10 cellular contexts compared by ENCODE assay signal in the genomic region with DNA sequence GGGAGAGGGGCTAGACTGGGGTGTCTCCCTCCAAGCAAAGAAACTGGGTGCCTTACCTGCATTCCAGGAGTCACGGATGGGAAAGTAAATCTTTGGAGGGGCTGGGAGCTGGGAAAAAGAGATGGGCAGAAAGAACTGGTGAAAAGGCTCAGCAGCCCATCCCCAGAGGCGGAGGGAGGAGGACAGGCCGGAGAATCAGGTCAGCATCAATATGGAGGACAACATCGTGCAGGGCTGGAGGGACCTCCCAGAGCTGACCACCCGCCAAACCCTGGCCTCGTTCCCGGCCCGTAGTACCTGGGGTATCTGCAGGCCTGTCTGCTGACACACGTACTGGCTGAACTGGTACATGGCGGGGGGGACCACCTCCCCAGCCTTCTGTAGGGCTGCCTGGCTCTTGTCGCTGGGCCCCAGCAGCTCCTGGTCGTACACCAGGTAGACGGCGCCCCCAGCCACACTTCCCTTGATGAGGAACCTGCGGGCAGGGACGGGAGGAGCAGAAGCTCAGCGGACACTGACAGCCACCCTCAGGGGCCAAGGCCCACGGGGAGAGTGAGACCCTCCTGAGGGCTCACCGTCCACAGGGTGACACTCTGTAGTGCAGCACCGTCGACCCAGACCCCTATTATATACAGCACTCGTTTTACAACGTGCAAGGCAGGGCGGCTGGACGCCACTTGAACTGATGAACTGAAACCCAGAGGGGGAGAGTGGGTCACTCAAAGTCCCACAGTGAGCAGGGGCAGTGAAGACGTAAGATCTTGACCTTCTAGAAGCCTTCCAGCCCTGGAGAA. TPM values are rescaled to one million over a fixed set of nuclear protein-coding genes. Genes with fewer than 3 reads are reported as not detected.
DNase-seq lines count a peak whose midpoint lies in the region; ATAC-seq and TF ChIP-seq lines count a peak whose summit lies in the region.
"Had no signal": no experiment of that assay in that cellular context is flagged by ENCODE, and none has a peak within 500 bp of the region (broad histone marks: within the 10 kb centered on the region; RNA-seq: fewer than 3 reads in every experiment).

No MANE protein-coding gene starts in this region.

- TF ChIP-seq CTCF in GM06990 (IDR thresholded peaks at IDR 0.05; ENCODE audit: insufficient read depth, low read length, poor library complexity, severe bottlenecking) (no peak), esophagus muscularis mucosa (IDR thresholded peaks at IDR 0.05) (no peak), progenitor cell of endocrine pancreas (IDR thresholded peaks at IDR 0.05; ENCODE audit: unreplicated experiment) (no peak), GM13977 (IDR thresholded peaks at IDR 0.05; ENCODE audit: extremely low read depth, insufficient read depth, missing control alignments) (no peak)

- H3K4me3 ChIP-seq in GM06990 (replicated peaks; ENCODE audit: low read depth, low read length), result peak overlapping the region; percentile 85
- peak overlapping the region; percentile 88 for H3K4me3 ChIP-seq in SJCRH30
- H3K4me3 ChIP-seq in esophagus muscularis mucosa, result peak overlapping the region; percentile 82 to 98 (median 86)

- 28% methylated on average over 5 of the region's 26 CpGs for WGBS in esophagus muscularis mucosa

- H3K27me3 ChIP-seq in GM06990 (replicated peaks; ENCODE audit: control insufficient read depth, insufficient read depth, low read length), result no peaks in the 10 kb centered on the region
- H3K27me3 ChIP-seq in SJCRH30, result no peaks in the 10 kb centered on the region
- no peaks in the 10 kb centered on the region for H3K27me3 ChIP-seq in esophagus muscularis mucosa

- no peak for ATAC-seq in activated CD4-positive, CD25-positive, alpha-beta regulatory T cell treated with anti-CD3 and anti-CD28 coated beads, Interleukin-2, amount 50 U/mL, for 24 hours

- H3K27ac Mint-ChIP-seq in progenitor cell of endocrine pancreas, result peak overlapping the region; percentile 97

- H3K36me3 Mint-ChIP-seq in progenitor cell of endocrine pancreas (ENCODE audit: insufficient read depth), result no peaks in the 10 kb centered on the region

- no peaks in the 10 kb centered on the region for H3K27me3 Mint-ChIP-seq in progenitor cell of endocrine pancreas

- peak overlapping the region; percentile 98 for H3K4me3 Mint-ChIP-seq in progenitor cell of endocrine pancreas (ENCODE audit: low read depth)

- no peak for TF ChIP-seq EP300 in esophagus muscularis mucosa (IDR thresholded peaks at IDR 0.05)

- peaks cover 7% of the 10 kb centered on the region for H3K36me3 ChIP-seq in GM06990 (ENCODE audit: control insufficient read depth, insufficient read depth, low read length)
- H3K36me3 ChIP-seq in SJCRH30, result no peaks in the 10 kb centered on the region
- H3K36me3 ChIP-seq in esophagus muscularis mucosa, result peaks cover 0 to 14% (median 11%) of the 10 kb centered on the region in 4 donors

- intact Hi-C loops in esophagus muscularis mucosa (cut with DNase I), result loop anchor here (5.0 kb wide), 1 partner anchor 57 kb away; a partner anchor contains a TSS

- DNase-seq in GM06990 (ENCODE audit: extremely low read depth, insufficient read length) (no peak), SJCRH30 (no peak), esophagus muscularis mucosa (ENCODE audit: extremely low spot score) (no peak), progenitor cell of endocrine pancreas (ENCODE audit: low spot score, unreplicated experiment) (no peak), middle frontal gyrus (ENCODE audit: extremely low spot score, low spot score) (no peak), DMS53 treated with DMSO at 0.1 percent for 48 hours (lab: John Stamatoyannopoulos, UW; ENCODE audit: unreplicated experiment) (no peak), GM13977 (ENCODE audit: low spot score) (no peak)

- in situ Hi-C loops in GM13977 (cut with MboI; ENCODE audit: low pct_unique_long_range_greater_than_20kb, low sequenced_read_pairs, unreplicated experiment), result no loop called here

- TF ChIP-seq POLR2A in esophagus muscularis mucosa (IDR thresholded peaks at IDR 0.05; ENCODE audit: low read depth), result no peak

- H3K27ac ChIP-seq in SJCRH30 (peak overlapping the region; percentile 65), esophagus muscularis mucosa (replicated peaks in 1 of 4) (peak overlapping the region; percentile 90 to 96 (median 93))

- no peaks in the 10 kb centered on the region for H3K9me3 Mint-ChIP-seq in progenitor cell of endocrine pancreas (ENCODE audit: low read depth)

- H3K9me3 ChIP-seq in SJCRH30 (replicated peaks) (no peaks in the 10 kb centered on the region), esophagus muscularis mucosa (no peaks in the 10 kb centered on the region)

- peaks cover 32% of the 10 kb centered on the region for H3K4me1 ChIP-seq in SJCRH30
- peaks cover 19 to 33% (median 27%) of the 10 kb centered on the region in 4 donors for H3K4me1 ChIP-seq in esophagus muscularis mucosa

- peaks cover 22% of the 10 kb centered on the region for H3K4me1 Mint-ChIP-seq in progenitor cell of endocrine pancreas (ENCODE audit: low read depth)

RNA-seq across cellular contexts. Expression of a gene that starts 0.8 kb away (rescaled TPM):
- 33.0 and 45.6 TPM in 2 replicates for total RNA-seq in SJCRH30 (2014; rRNA removed; shearing (Covaris generic))
- total RNA-seq in esophagus muscularis mucosa (10 to 100 TPM; 46.4 to 70.0 (median 59.3) TPM), progenitor cell of endocrine pancreas (28.1 and 29.7 TPM in 2 replicates)

RNA-seq across cellular contexts. Expression of a gene that starts 1.3 kb away (rescaled TPM):
- 0.89 and 1.3 TPM in 2 replicates for total RNA-seq in SJCRH30 (2014; rRNA removed; shearing (Covaris generic))
- total RNA-seq in esophagus muscularis mucosa, result 10 to 100 TPM; 15.0 to 21.8 (median 17.8) TPM
- 20.1 and 21.1 TPM in 2 replicates for total RNA-seq in progenitor cell of endocrine pancreas

RNA-seq across cellular contexts. Expression of a gene that starts 10.6 kb away (rescaled TPM):
- 510 and 695 TPM in 2 replicates for total RNA-seq in SJCRH30 (2014; rRNA removed; shearing (Covaris generic))
- total RNA-seq in esophagus muscularis mucosa (100 to 1,000 TPM; 461 to 719 (median 614) TPM), progenitor cell of endocrine pancreas (720 and 727 TPM in 2 replicates)

RNA-seq across cellular contexts. Expression of a gene that starts 40.5 kb away (rescaled TPM):
- 53.5 and 54.0 TPM in 2 replicates for total RNA-seq in SJCRH30 (2014; rRNA removed; shearing (Covaris generic))
- total RNA-seq in esophagus muscularis mucosa, result 10 to 100 TPM; 49.0 to 70.4 (median 54.3) TPM
- total RNA-seq in progenitor cell of endocrine pancreas, result 56.1 and 61.7 TPM in 2 replicates

RNA-seq across cellular contexts. Expression of a gene that starts 41.0 kb away (rescaled TPM):
- total RNA-seq in SJCRH30 (2014; rRNA removed; shearing (Covaris generic)), result not detected in 2 replicates
- under 1 TPM in 1 of 4 donors, not detected in 3; 0.19 TPM for total RNA-seq in esophagus muscularis mucosa
- not detected in 2 replicates for total RNA-seq in progenitor cell of endocrine pancreas
- total RNA-seq: HT1080, lung microvascular endothelial cell had no signal
